Comparison of ENCODE assay signal across 1 cellular context in the genomic region with DNA sequence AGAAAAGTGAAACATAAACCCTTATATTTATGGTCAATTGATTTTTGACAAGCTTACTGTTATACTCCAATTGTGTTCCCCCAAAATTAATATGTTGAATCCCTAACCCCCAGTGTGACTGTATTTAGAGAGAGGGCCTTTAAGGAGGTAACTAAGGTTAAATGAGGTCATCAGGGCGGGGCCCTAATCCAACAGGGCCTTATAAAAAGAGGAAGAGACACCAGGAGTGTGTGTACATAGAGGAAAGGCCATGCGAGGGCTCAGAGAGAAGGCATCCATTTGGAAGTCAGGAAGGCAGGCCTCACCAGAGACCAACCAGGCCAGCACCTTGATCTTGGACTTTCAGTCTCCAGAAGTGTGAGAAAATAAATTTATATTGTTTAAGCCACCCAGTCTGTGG.
TF ChIP-seq lines count a peak whose summit lies in the region.

No MANE protein-coding gene starts in this region.

TF ChIP-seq in IMR-90, 13 proteins besides CTCF, POLR2A, EP300 and RAD21:
- TF ChIP-seq, protein P1, sequence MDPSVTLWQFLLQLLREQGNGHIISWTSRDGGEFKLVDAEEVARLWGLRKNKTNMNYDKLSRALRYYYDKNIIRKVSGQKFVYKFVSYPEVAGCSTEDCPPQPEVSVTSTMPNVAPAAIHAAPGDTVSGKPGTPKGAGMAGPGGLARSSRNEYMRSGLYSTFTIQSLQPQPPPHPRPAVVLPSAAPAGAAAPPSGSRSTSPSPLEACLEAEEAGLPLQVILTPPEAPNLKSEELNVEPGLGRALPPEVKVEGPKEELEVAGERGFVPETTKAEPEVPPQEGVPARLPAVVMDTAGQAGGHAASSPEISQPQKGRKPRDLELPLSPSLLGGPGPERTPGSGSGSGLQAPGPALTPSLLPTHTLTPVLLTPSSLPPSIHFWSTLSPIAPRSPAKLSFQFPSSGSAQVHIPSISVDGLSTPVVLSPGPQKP (IDR thresholded peaks at IDR 0.05; ENCODE audit: borderline replicate concordance, low read depth, low read length) = no peak
- TF ChIP-seq MXI1 (IDR thresholded peaks at IDR 0.05; ENCODE audit: borderline replicate concordance, low read depth, low read length) (no peak), MAFK (IDR thresholded peaks at IDR 0.05; ENCODE audit: low read depth, low read length) (no peak), NFE2L2 (IDR thresholded peaks at IDR 0.05; ENCODE audit: low read depth, low read length) (no peak), RFX5 (IDR thresholded peaks at IDR 0.05; ENCODE audit: low read depth, low read length) (no peak), RCOR1 (IDR thresholded peaks at IDR 0.05; ENCODE audit: insufficient replicate concordance, low read length) (no peak), MAZ (IDR thresholded peaks at IDR 0.05; ENCODE audit: borderline replicate concordance, low read depth, low read length) (no peak)
- TF ChIP-seq, protein P2, sequence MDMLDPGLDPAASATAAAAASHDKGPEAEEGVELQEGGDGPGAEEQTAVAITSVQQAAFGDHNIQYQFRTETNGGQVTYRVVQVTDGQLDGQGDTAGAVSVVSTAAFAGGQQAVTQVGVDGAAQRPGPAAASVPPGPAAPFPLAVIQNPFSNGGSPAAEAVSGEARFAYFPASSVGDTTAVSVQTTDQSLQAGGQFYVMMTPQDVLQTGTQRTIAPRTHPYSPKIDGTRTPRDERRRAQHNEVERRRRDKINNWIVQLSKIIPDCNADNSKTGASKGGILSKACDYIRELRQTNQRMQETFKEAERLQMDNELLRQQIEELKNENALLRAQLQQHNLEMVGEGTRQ (IDR thresholded peaks at IDR 0.05; ENCODE audit: low read depth, low read length) = no peak
TF ChIP-seq in IMR-90: peak in this region for 0.
